In genomic region chrX:18722500-18723071, GRCh38 we compare ENCODE assay signal across 21 cellular contexts. TPM values are rescaled to one million over a fixed set of nuclear protein-coding genes. Genes with fewer than 3 reads are reported as not detected.
A peak's percentile ranks its signal among the peaks of the same experiment; 100 is the strongest.
DNase-seq lines count a peak whose midpoint lies in the region; ATAC-seq and TF ChIP-seq lines count a peak whose summit lies in the region.
"Had no signal": no experiment of that assay in that cellular context is flagged by ENCODE, and none has a peak within 500 bp of the region (broad histone marks: within the 10 kb centered on the region; RNA-seq: fewer than 3 reads in every experiment).

No MANE protein-coding gene starts in this region.

- intact Hi-C loops in psoas muscle (cut with DNase I) (no loop called here), CD14-positive monocyte (cut with micrococcal nuclease) (no loop called here)

- H3K4me3 Mint-ChIP-seq in stimulated activated naive CD8-positive, alpha-beta T cell treated with anti-CD3 and anti-CD28 coated beads, Interleukin-15, Interleukin-2, amounts not matched to agents 100 ng/mL and 50 ng/mL, for 24 hours: no peak overlapping the region
- H3K4me3 Mint-ChIP-seq in glutamatergic neuron (ENCODE audit: unreplicated experiment) (no peak overlapping the region), CD14-positive monocyte (no peak overlapping the region)
- H3K4me3 Mint-ChIP-seq: CD8-positive, alpha-beta T cell had no signal

- H3K4me3 ChIP-seq in psoas muscle: no peak overlapping the region
- H3K4me3 ChIP-seq: A549, PC-9 had no signal

- no peaks in the 10 kb centered on the region for H3K27me3 Mint-ChIP-seq in stimulated activated naive CD8-positive, alpha-beta T cell treated with anti-CD3 and anti-CD28 coated beads, Interleukin-15, Interleukin-2, amounts not matched to agents 100 ng/mL and 50 ng/mL, for 24 hours
- H3K27me3 Mint-ChIP-seq in glutamatergic neuron (ENCODE audit: unreplicated experiment) (no peaks in the 10 kb centered on the region), CD14-positive monocyte (ENCODE audit: low read depth in 3 of 3) (peaks cover 0 to 2% (median under 1%) of the 10 kb centered on the region in 3 donors)

- no peaks in the 10 kb centered on the region for H3K36me3 ChIP-seq in psoas muscle (ENCODE audit: insufficient read depth in 1 of 2, low read depth in 1 of 2)

- no peak for ATAC-seq in stimulated activated naive CD8-positive, alpha-beta T cell treated with anti-CD3 and anti-CD28 coated beads, Interleukin-15, Interleukin-2, amounts not matched to agents 100 U/mL and 50 U/mL, for 24 hours
- ATAC-seq in psoas muscle (no peak), HG03139 (IDR thresholded peaks at IDR 0.05; ENCODE audit: unreplicated experiment) (no peak)
- ATAC-seq: CD8-positive, alpha-beta T cell had no signal

- no peaks in the 10 kb centered on the region for H3K4me1 ChIP-seq in psoas muscle

- no peaks in the 10 kb centered on the region for H3K9me3 ChIP-seq in psoas muscle
- H3K9me3 ChIP-seq: A549 had no signal

- TF ChIP-seq CTCF in glutamatergic neuron (IDR thresholded peaks at IDR 0.05; ENCODE audit: partially characterized antibody, unreplicated experiment): no peak
- no peak for TF ChIP-seq CTCF in psoas muscle (IDR thresholded peaks at IDR 0.05)
- TF ChIP-seq CTCF in CD14-positive monocyte (IDR thresholded peaks at IDR 0.05): no peak

- DNase-seq in stimulated activated naive CD8-positive, alpha-beta T cell treated with anti-CD3 and anti-CD28 coated beads, Interleukin-15, Interleukin-2, amounts not matched to agents 100 U/mL and 50 U/mL, for 24 hours: no peak
- DNase-seq in glutamatergic neuron (no peak), psoas muscle (no peak), SIG-M5 treated with dmso at 0.1 percent for 504 hours (lab: John Stamatoyannopoulos, UW; ENCODE audit: unreplicated experiment) (no peak), CD14-positive monocyte (ENCODE audit: low spot score) (no peak)
- no peak for DNase-seq in stimulated activated CD8-positive, alpha-beta memory T cell treated with anti-CD3 and anti-CD28 coated beads, Interleukin-4, amount 100 ng/mL, for 48 hours
- DNase-seq: CD8-positive, alpha-beta T cell; DMS79; KG1; MV-4-11; NCI-H187; NCI-H345; NCI-H524 treated with DMSO at 0.1 percent for 48 hours; PC-9; SIG-M5 had no signal

- 92 to 97% (median 97%) methylated on average over 7 to 10 of the region's 10 CpGs for WGBS in psoas muscle, 3 donors

- no peaks in the 10 kb centered on the region for H3K27me3 ChIP-seq in psoas muscle (ENCODE audit: insufficient read depth in 3 of 3, low read length in 2 of 3)

- H3K9me3 Mint-ChIP-seq in stimulated activated naive CD8-positive, alpha-beta T cell treated with anti-CD3 and anti-CD28 coated beads, Interleukin-15, Interleukin-2, amounts not matched to agents 100 ng/mL and 50 ng/mL, for 24 hours: no peaks in the 10 kb centered on the region
- H3K9me3 Mint-ChIP-seq in glutamatergic neuron (ENCODE audit: unreplicated experiment) (no peaks in the 10 kb centered on the region), CD14-positive monocyte (no peaks in the 10 kb centered on the region)
- H3K9me3 Mint-ChIP-seq: CD8-positive, alpha-beta T cell had no signal

- H3K27ac ChIP-seq in psoas muscle: peak overlapping the region; percentile 60
- H3K27ac ChIP-seq: PC-9, RWPE1 had no signal

- H3K4me1 Mint-ChIP-seq in stimulated activated naive CD8-positive, alpha-beta T cell treated with anti-CD3 and anti-CD28 coated beads, Interleukin-15, Interleukin-2, amounts not matched to agents 100 ng/mL and 50 ng/mL, for 24 hours (ENCODE audit: low read depth): no peaks in the 10 kb centered on the region
- peaks cover 7% of the 10 kb centered on the region for H3K4me1 Mint-ChIP-seq in glutamatergic neuron (ENCODE audit: low read depth, unreplicated experiment)
- peaks cover 9% of the 10 kb centered on the region for H3K4me1 Mint-ChIP-seq in CD14-positive monocyte

- peak overlapping the region; percentile 23 for H3K27ac Mint-ChIP-seq in stimulated activated naive CD8-positive, alpha-beta T cell treated with anti-CD3 and anti-CD28 coated beads, Interleukin-15, Interleukin-2, amounts not matched to agents 100 ng/mL and 50 ng/mL, for 24 hours
- peak overlapping the region; percentile 79 for H3K27ac Mint-ChIP-seq in glutamatergic neuron (ENCODE audit: unreplicated experiment)
- peak overlapping the region in 1 of 7 donors; percentile 64 for H3K27ac Mint-ChIP-seq in CD14-positive monocyte
- H3K27ac Mint-ChIP-seq: CD8-positive, alpha-beta T cell had no signal

- no peaks in the 10 kb centered on the region for H3K36me3 Mint-ChIP-seq in stimulated activated naive CD8-positive, alpha-beta T cell treated with anti-CD3 and anti-CD28 coated beads, Interleukin-15, Interleukin-2, amounts not matched to agents 100 ng/mL and 50 ng/mL, for 24 hours (ENCODE audit: low read depth)
- H3K36me3 Mint-ChIP-seq in glutamatergic neuron (ENCODE audit: unreplicated experiment) (no peaks in the 10 kb centered on the region), CD14-positive monocyte (no peaks in the 10 kb centered on the region)
- H3K36me3 Mint-ChIP-seq: CD8-positive, alpha-beta T cell had no signal

RNA-seq across cellular contexts. Expression of gene PPEF1, which starts 15.1 kb away (rescaled TPM):
- total RNA-seq in glutamatergic neuron (ENCODE audit: unreplicated experiment): 3.9 TPM
- total RNA-seq in psoas muscle: under 1 TPM in 2 of 4 donors, not detected in 2; 0.36 to 0.38 TPM
- polyA plus RNA-seq in psoas muscle: under 1 TPM; 0.04 to 0.18 (median 0.05) TPM
- polyA plus RNA-seq in CD14-positive monocyte: under 1 TPM in 1 of 2 donors, not detected in 1; 0.26 TPM
- total RNA-seq: PC-9 had no signal
- polyA plus RNA-seq: BJ had no signal

RNA-seq across cellular contexts. Expression of gene RS1, which starts 50.7 kb away (rescaled TPM):
- total RNA-seq in glutamatergic neuron (ENCODE audit: unreplicated experiment) (not detected), psoas muscle (not detected)
- polyA plus RNA-seq in psoas muscle (not detected), CD14-positive monocyte (not detected)
- total RNA-seq: CD8-positive, alpha-beta T cell; H1; PC-9 had no signal
- polyA plus RNA-seq: A549, BJ had no signal
